ENCODE assay signal across 40 cellular contexts in the genomic region with DNA sequence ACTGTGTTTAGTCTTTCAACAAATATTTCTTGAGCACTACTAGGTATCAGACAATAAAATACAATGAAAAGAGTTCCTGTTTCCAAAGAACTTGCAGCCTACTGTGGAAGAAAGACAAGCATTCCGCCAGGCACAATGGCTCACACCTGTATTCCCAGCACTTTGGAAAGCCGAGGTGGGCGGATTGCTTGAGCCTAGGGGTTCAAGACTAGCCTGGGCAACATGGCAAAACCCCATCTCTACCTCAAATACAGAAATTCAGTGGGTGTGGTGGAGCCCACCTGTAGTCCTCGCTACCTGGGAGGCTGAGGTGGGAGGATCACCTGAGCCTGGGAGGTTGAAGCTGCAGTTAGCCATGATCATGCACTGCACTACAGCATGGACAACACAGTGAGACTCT. TPM values are rescaled to one million over a fixed set of nuclear protein-coding genes. Genes with fewer than 3 reads are reported as not detected.
"Had no signal": no experiment of that assay in that cellular context is flagged by ENCODE, and none has a peak within 500 bp of the region (broad histone marks: within the 10 kb centered on the region; RNA-seq: fewer than 3 reads in every experiment).

No MANE protein-coding gene starts in this region.

- H3K27me3 Mint-ChIP-seq: activated naive CD4-positive, alpha-beta T cell treated with anti-CD3 and anti-CD28 coated beads, Interleukin-2, amount 50 U/mL, for 24 hours; activated naive CD8-positive, alpha-beta T cell; activated naive CD8-positive, alpha-beta T cell treated with anti-CD3 and anti-CD28 coated beads for 36 hours; activated T-cell treated with anti-CD3 and anti-CD28 coated beads, Interleukin-2, amount 50 U/mL, for 24 hours had no signal

- H3K27ac ChIP-seq: adrenal gland, ascending aorta, body of pancreas, brain microvascular endothelial cell, breast epithelium, cardiac muscle cell had no signal

- H3K36me3 Mint-ChIP-seq: activated naive CD4-positive, alpha-beta T cell treated with anti-CD3 and anti-CD28 coated beads, Interleukin-2, amount 10 ng/mL, durations not matched to agents 7 days and 5 days; activated naive CD4-positive, alpha-beta T cell treated with anti-CD3 and anti-CD28 coated beads, Interleukin-2, amount 50 U/mL, for 24 hours; activated naive CD4-positive, alpha-beta T cell treated with anti-CD3 and anti-CD28 coated beads, Interleukin-2, amount 50 U/mL, for 72 hours; activated naive CD8-positive, alpha-beta T cell; activated naive CD8-positive, alpha-beta T cell treated with anti-CD3 and anti-CD28 coated beads for 36 hours; activated naive CD8-positive, alpha-beta T cell treated with anti-CD3 and anti-CD28 coated beads, Interleukin-2, amount 10 ng/mL, durations not matched to agents 7 days and 5 days; brain had no signal

- H3K9me3 ChIP-seq: adrenal gland, ascending aorta, body of pancreas, breast epithelium had no signal

- H3K36me3 ChIP-seq: adrenal gland, ascending aorta, brain microvascular endothelial cell, breast epithelium, cardiac muscle cell had no signal

- H3K4me3 Mint-ChIP-seq: activated naive CD4-positive, alpha-beta T cell treated with anti-CD3 and anti-CD28 coated beads for 36 hours; activated naive CD4-positive, alpha-beta T cell treated with anti-CD3 and anti-CD28 coated beads, Interleukin-2, amount 10 ng/mL, durations not matched to agents 7 days and 5 days; activated naive CD4-positive, alpha-beta T cell treated with anti-CD3 and anti-CD28 coated beads, Interleukin-2, amount 50 U/mL, for 24 hours; activated naive CD8-positive, alpha-beta T cell; activated naive CD8-positive, alpha-beta T cell treated with anti-CD3 and anti-CD28 coated beads for 36 hours; activated naive CD8-positive, alpha-beta T cell treated with anti-CD3 and anti-CD28 coated beads, Interleukin-2, amount 10 ng/mL, durations not matched to agents 7 days and 5 days; activated naive CD8-positive, alpha-beta T cell treated with anti-CD3 and anti-CD28 coated beads, Interleukin-2, amount 50 U/mL, for 24 hours; activated T-cell treated with anti-CD3 and anti-CD28 coated beads, Interleukin-2, amount 50 U/mL, for 24 hours; activated T-cell treated with anti-CD3 and anti-CD28 coated beads, Interleukin-2, amount 50 U/mL, for 4 hours; activated T-cell treated with anti-CD3 and anti-CD28 coated beads, Interleukin-2, amount 50 U/mL, for 72 hours; activated T-helper 1 cell treated with anti-CD3 and anti-CD28 coated beads, Interleukin-12 subunit alpha, Interleukin-12 subunit beta, Interleukin-2, Interleukin-4 antibody, amounts not matched to agents 30 ng/mL and 10 ng/mL and 1 ng/mL, durations not matched to agents 14 hours and 24 hours and 36 hours; activated T-helper 17 cell treated with anti-CD3 and anti-CD28 coated beads, Interleukin-2, amount 50 U/mL, for 72 hours; brain; central memory CD8-positive, alpha-beta T cell had no signal

- H3K27ac Mint-ChIP-seq: activated naive CD4-positive, alpha-beta T cell treated with anti-CD3 and anti-CD28 coated beads for 36 hours; activated naive CD4-positive, alpha-beta T cell treated with anti-CD3 and anti-CD28 coated beads, Interleukin-2, amount 10 ng/mL, durations not matched to agents 7 days and 5 days; activated naive CD4-positive, alpha-beta T cell treated with anti-CD3 and anti-CD28 coated beads, Interleukin-2, amount 50 U/mL, for 24 hours; activated naive CD4-positive, alpha-beta T cell treated with anti-CD3 and anti-CD28 coated beads, Interleukin-2, amount 50 U/mL, for 72 hours; activated naive CD8-positive, alpha-beta T cell; activated naive CD8-positive, alpha-beta T cell treated with anti-CD3 and anti-CD28 coated beads for 36 hours; activated naive CD8-positive, alpha-beta T cell treated with anti-CD3 and anti-CD28 coated beads, Interleukin-2, amount 10 ng/mL, durations not matched to agents 7 days and 5 days; activated naive CD8-positive, alpha-beta T cell treated with anti-CD3 and anti-CD28 coated beads, Interleukin-2, amount 50 U/mL, for 24 hours; activated T-cell treated with anti-CD3 and anti-CD28 coated beads, Interleukin-2, amount 50 U/mL, for 24 hours; activated T-cell treated with anti-CD3 and anti-CD28 coated beads, Interleukin-2, amount 50 U/mL, for 72 hours; activated T-helper 1 cell treated with anti-CD3 and anti-CD28 coated beads, Interleukin-12 subunit alpha, Interleukin-12 subunit beta, Interleukin-2, Interleukin-4 antibody, amounts not matched to agents 30 ng/mL and 10 ng/mL and 1 ng/mL, durations not matched to agents 14 hours and 24 hours and 36 hours; activated T-helper 17 cell treated with anti-CD3 and anti-CD28 coated beads, Interleukin-2, amount 50 U/mL, for 72 hours; activated T-helper 2 cell treated with anti-CD3 and anti-CD28 coated beads, Interferon-gamma antibody, Interleukin-2, Interleukin-4, amounts not matched to agents 10 μg/mL and 5 μg/mL and 100 μg/mL, durations not matched to agents 14 hours and 24 hours and 36 hours; brain had no signal

- ATAC-seq: activated naive CD4-positive, alpha-beta T cell treated with anti-CD3 and anti-CD28 coated beads, Interleukin-2, amount 50 U/mL, for 72 hours; activated naive CD8-positive, alpha-beta T cell treated with anti-CD3 and anti-CD28 coated beads, Interleukin-2, amount 50 U/mL, for 24 hours; activated T-cell treated with anti-CD3 and anti-CD28 coated beads, Interleukin-2, amount 50 U/mL, for 4 hours; activated T-cell treated with anti-CD3 and anti-CD28 coated beads, Interleukin-2, amount 50 U/mL, for 72 hours; activated T-helper 17 cell treated with anti-CD3 and anti-CD28 coated beads, Interleukin-2, amount 50 U/mL, for 72 hours; body of pancreas had no signal

- H3K4me3 ChIP-seq: adrenal gland, ascending aorta, body of pancreas, breast epithelium, cardiac muscle cell had no signal

- H3K27me3 ChIP-seq: adrenal gland, ascending aorta, body of pancreas, brain microvascular endothelial cell, breast epithelium, cardiac muscle cell had no signal

- H3K4me1 Mint-ChIP-seq: activated naive CD4-positive, alpha-beta T cell treated with anti-CD3 and anti-CD28 coated beads, Interleukin-2, amount 10 ng/mL, durations not matched to agents 7 days and 5 days; activated naive CD4-positive, alpha-beta T cell treated with anti-CD3 and anti-CD28 coated beads, Interleukin-2, amount 50 U/mL, for 24 hours; activated naive CD8-positive, alpha-beta T cell treated with anti-CD3 and anti-CD28 coated beads for 36 hours; activated naive CD8-positive, alpha-beta T cell treated with anti-CD3 and anti-CD28 coated beads, Interleukin-2, amount 10 ng/mL, durations not matched to agents 7 days and 5 days; activated naive CD8-positive, alpha-beta T cell treated with anti-CD3 and anti-CD28 coated beads, Interleukin-2, amount 50 U/mL, for 24 hours; activated T-helper 17 cell treated with anti-CD3 and anti-CD28 coated beads, Interleukin-2, amount 50 U/mL, for 72 hours; brain; central memory CD8-positive, alpha-beta T cell had no signal

- DNase-seq: activated effector memory CD4-positive, alpha-beta T cell treated with anti-CD3 and anti-CD28 coated beads, Interleukin-2, amount 50 U/mL, for 16 hours; activated effector memory CD4-positive, alpha-beta T cell treated with Interleukin-2 at 50 U/mL for 16 hours; activated gamma-delta T cell; activated gamma-delta T cell treated with Interleukin-2 at 50 U/mL for 16 hours; activated naive CD4-positive, alpha-beta T cell; activated naive CD4-positive, alpha-beta T cell treated with anti-CD3 and anti-CD28 coated beads for 36 hours; activated naive CD4-positive, alpha-beta T cell treated with anti-CD3 and anti-CD28 coated beads, Interleukin-2, amount 10 ng/mL, durations not matched to agents 7 days and 5 days; activated naive CD4-positive, alpha-beta T cell treated with anti-CD3 and anti-CD28 coated beads, Interleukin-2, amount 50 U/mL, for 16 hours; activated naive CD4-positive, alpha-beta T cell treated with Interleukin-2 at 50 U/mL for 16 hours; activated naive CD8-positive, alpha-beta T cell treated with anti-CD3 and anti-CD28 coated beads for 36 hours; activated naive CD8-positive, alpha-beta T cell treated with anti-CD3 and anti-CD28 coated beads, Interleukin-2, amount 10 ng/mL, durations not matched to agents 7 days and 5 days; activated naive CD8-positive, alpha-beta T cell treated with anti-CD3 and anti-CD28 coated beads, Interleukin-2, amount 50 U/mL, for 24 hours; activated T-cell treated with anti-CD3 and anti-CD28 coated beads for 4 hours; activated T-cell treated with anti-CD3 and anti-CD28 coated beads, Interleukin-2, amount 50 U/mL, for 1 hour; activated T-cell treated with anti-CD3 and anti-CD28 coated beads, Interleukin-2, amount 50 U/mL, for 24 hours; activated T-cell treated with anti-CD3 and anti-CD28 coated beads, Interleukin-2, amount 50 U/mL, for 4 hours; activated T-cell treated with anti-CD3 and anti-CD28 coated beads, Interleukin-2, amount 50 U/mL, for 48 hours; activated T-cell treated with anti-CD3 and anti-CD28 coated beads, Interleukin-2, amount 50 U/mL, for 72 hours; adrenal gland; amniotic stem cell; amygdala; anterior cingulate cortex; aorta; body of pancreas; brain microvascular endothelial cell; caudate nucleus; central memory CD4-positive, alpha-beta T cell; cerebellar nuclear complex had no signal

- H3K9me3 Mint-ChIP-seq: activated naive CD4-positive, alpha-beta T cell treated with anti-CD3 and anti-CD28 coated beads for 36 hours; activated naive CD4-positive, alpha-beta T cell treated with anti-CD3 and anti-CD28 coated beads, Interleukin-2, amount 10 ng/mL, durations not matched to agents 7 days and 5 days; activated naive CD4-positive, alpha-beta T cell treated with anti-CD3 and anti-CD28 coated beads, Interleukin-2, amount 50 U/mL, for 24 hours; activated naive CD4-positive, alpha-beta T cell treated with anti-CD3 and anti-CD28 coated beads, Interleukin-2, amount 50 U/mL, for 72 hours; activated naive CD8-positive, alpha-beta T cell treated with anti-CD3 and anti-CD28 coated beads for 36 hours; activated T-cell treated with anti-CD3 and anti-CD28 coated beads, Interleukin-2, amount 50 U/mL, for 24 hours; activated T-cell treated with anti-CD3 and anti-CD28 coated beads, Interleukin-2, amount 50 U/mL, for 4 hours; activated T-cell treated with anti-CD3 and anti-CD28 coated beads, Interleukin-2, amount 50 U/mL, for 72 hours; activated T-helper 1 cell treated with anti-CD3 and anti-CD28 coated beads, Interleukin-12 subunit alpha, Interleukin-12 subunit beta, Interleukin-2, Interleukin-4 antibody, amounts not matched to agents 30 ng/mL and 10 ng/mL and 1 ng/mL, durations not matched to agents 14 hours and 24 hours and 36 hours; activated T-helper 17 cell treated with anti-CD3 and anti-CD28 coated beads, Interleukin-2, amount 50 U/mL, for 72 hours; activated T-helper 2 cell treated with anti-CD3 and anti-CD28 coated beads, Interferon-gamma antibody, Interleukin-2, Interleukin-4, amounts not matched to agents 10 μg/mL and 5 μg/mL and 100 μg/mL, durations not matched to agents 14 hours and 24 hours and 36 hours; central memory CD8-positive, alpha-beta T cell had no signal

- H3K4me1 ChIP-seq: adrenal gland, ascending aorta, body of pancreas, breast epithelium had no signal

RNA-seq across cellular contexts. Expression of gene SVOPL, which starts 6.1 kb away (rescaled TPM):
- total RNA-seq: activated naive CD4-positive, alpha-beta T cell treated with anti-CD3 and anti-CD28 coated beads for 36 hours; activated naive CD4-positive, alpha-beta T cell treated with anti-CD3 and anti-CD28 coated beads, Interleukin-2, amount 50 U/mL, for 72 hours; activated T-cell treated with anti-CD3 and anti-CD28 coated beads, Interleukin-2, amount 50 U/mL, for 4 hours; activated T-cell treated with anti-CD3 and anti-CD28 coated beads, Interleukin-2, amount 50 U/mL, for 72 hours; activated T-helper 1 cell treated with anti-CD3 and anti-CD28 coated beads, Interleukin-12 subunit alpha, Interleukin-12 subunit beta, Interleukin-2, Interleukin-4 antibody, amounts not matched to agents 30 ng/mL and 10 ng/mL and 1 ng/mL, durations not matched to agents 14 hours and 24 hours and 36 hours; activated T-helper 17 cell treated with anti-CD3 and anti-CD28 coated beads, Interleukin-2, amount 50 U/mL, for 72 hours; activated T-helper 2 cell treated with anti-CD3 and anti-CD28 coated beads, Interferon-gamma antibody, Interleukin-2, Interleukin-4, amounts not matched to agents 10 μg/mL and 5 μg/mL and 100 μg/mL, durations not matched to agents 14 hours and 24 hours and 36 hours; aorta; ascending aorta; body of pancreas; cardiac septum had no signal
